In genomic region chr5:152466079-152466745, GRCh38 we compare ENCODE assay signal across 33 cellular contexts.
"Had no signal": no experiment of that assay in that cellular context is flagged by ENCODE, and none has a peak within 500 bp of the region (broad histone marks: within the 10 kb centered on the region; RNA-seq: fewer than 3 reads in every experiment).

No MANE protein-coding gene starts in this region.

- ATAC-seq: activated CD8-positive, alpha-beta T cell treated with anti-CD3 and anti-CD28 coated beads for 36 hours; activated T-cell treated with anti-CD3 and anti-CD28 coated beads, Interleukin-2, amount 50 U/mL, for 72 hours; activated T-helper 17 cell treated with anti-CD3 and anti-CD28 coated beads, Interleukin-2, amount 50 U/mL, for 72 hours had no signal

- H3K9me3 Mint-ChIP-seq: activated CD4-positive, alpha-beta T cell treated with anti-CD3 and anti-CD28 coated beads, Interleukin-2, amount 10 ng/mL, durations not matched to agents 24 days and 14 days; activated CD8-positive, alpha-beta T cell treated with anti-CD3 and anti-CD28 coated beads for 36 hours; activated naive CD8-positive, alpha-beta T cell treated with anti-CD3 and anti-CD28 coated beads for 36 hours; activated T-cell treated with anti-CD3 and anti-CD28 coated beads, Interleukin-2, amount 50 U/mL, for 72 hours; activated T-helper 17 cell treated with anti-CD3 and anti-CD28 coated beads, Interleukin-2, amount 50 U/mL, for 72 hours; T-helper 1 cell treated with Interleukin-12 subunit alpha and Interleukin-12 subunit beta and Interleukin-4 antibody, amounts not matched to agents 30 μg/mL and 1 μg/mL, for 36 hours; T-helper 2 cell treated with Interferon-gamma antibody and Interleukin-4, amounts not matched to agents 5 μg/mL and 100 μg/mL, for 36 hours had no signal

- H3K4me1 Mint-ChIP-seq: activated naive CD8-positive, alpha-beta T cell treated with anti-CD3 and anti-CD28 coated beads for 36 hours; activated T-helper 17 cell treated with anti-CD3 and anti-CD28 coated beads, Interleukin-2, amount 50 U/mL, for 72 hours had no signal

- H3K27ac ChIP-seq: ascending aorta, SJSA1 had no signal

- H3K27me3 Mint-ChIP-seq: activated naive CD8-positive, alpha-beta T cell treated with anti-CD3 and anti-CD28 coated beads for 36 hours had no signal

- H3K4me2 ChIP-seq: SK-N-SH had no signal

- H3K27me3 ChIP-seq: ascending aorta, SJSA1 had no signal

- H3K4me1 ChIP-seq: ascending aorta, SJSA1 had no signal

- H3K4me3 ChIP-seq: ascending aorta, MG63, SJSA1 had no signal

- H3K36me3 Mint-ChIP-seq: activated naive CD8-positive, alpha-beta T cell treated with anti-CD3 and anti-CD28 coated beads for 36 hours had no signal

- H3K9ac ChIP-seq: SK-N-SH had no signal

- H3K4me3 Mint-ChIP-seq: activated CD4-positive, alpha-beta T cell treated with anti-CD3 and anti-CD28 coated beads, Interleukin-2, amount 10 ng/mL, durations not matched to agents 24 days and 14 days; activated CD8-positive, alpha-beta T cell treated with anti-CD3 and anti-CD28 coated beads for 36 hours; activated naive CD8-positive, alpha-beta T cell treated with anti-CD3 and anti-CD28 coated beads for 36 hours; activated T-cell treated with anti-CD3 and anti-CD28 coated beads, Interleukin-2, amount 50 U/mL, for 72 hours; activated T-helper 17 cell treated with anti-CD3 and anti-CD28 coated beads, Interleukin-2, amount 50 U/mL, for 72 hours; T-helper 1 cell treated with Interleukin-12 subunit alpha and Interleukin-12 subunit beta and Interleukin-4 antibody, amounts not matched to agents 30 μg/mL and 1 μg/mL, for 36 hours; T-helper 2 cell treated with Interferon-gamma antibody and Interleukin-4, amounts not matched to agents 5 μg/mL and 100 μg/mL, for 36 hours had no signal

- H3K9me3 ChIP-seq: ascending aorta, MG63, SJSA1, SK-N-SH had no signal

- FAIRE-seq: TTC549 had no signal

- DNase-seq: activated CD4-positive, alpha-beta T cell treated with anti-CD3 and anti-CD28 coated beads, Interleukin-2, amount 10 ng/mL, durations not matched to agents 24 days and 14 days; activated CD4-positive, alpha-beta T cell treated with anti-CD3 and anti-CD28 coated beads, Interleukin-2, amount 50 U/mL, for 4 hours; activated CD8-positive, alpha-beta T cell treated with anti-CD3 and anti-CD28 coated beads for 36 hours; activated effector memory CD4-positive, alpha-beta T cell treated with anti-CD3 and anti-CD28 coated beads, Interleukin-2, amount 50 U/mL, for 16 hours; activated naive CD4-positive, alpha-beta T cell; activated naive CD4-positive, alpha-beta T cell treated with anti-CD3 and anti-CD28 coated beads, Interleukin-2, amount 50 U/mL, for 16 hours; activated naive CD8-positive, alpha-beta T cell treated with anti-CD3 and anti-CD28 coated beads for 36 hours; activated T-cell treated with anti-CD3 and anti-CD28 coated beads, Interleukin-2, amount 50 U/mL, for 1 hour; activated T-cell treated with anti-CD3 and anti-CD28 coated beads, Interleukin-2, amount 50 U/mL, for 72 hours; amniotic stem cell; caudate nucleus; Kasumi-1; KG1; MG63; MV-4-11; NCI-H1092; NCI-H1417; NCI-H146; NCI-H187; NCI-H2029 treated with DMSO at 0.1 percent for 48 hours; NCI-H2107; NCI-H2171; NCI-H510A; NCI-H526; NCI-H748 treated with DMSO at 0.1 percent for 48 hours; SHP77 treated with DMSO at 0.1 percent for 48 hours; SK-N-SH had no signal

- H3K27ac Mint-ChIP-seq: activated CD4-positive, alpha-beta T cell treated with anti-CD3 and anti-CD28 coated beads, Interleukin-2, amount 10 ng/mL, durations not matched to agents 24 days and 14 days; activated CD8-positive, alpha-beta T cell treated with anti-CD3 and anti-CD28 coated beads for 36 hours; activated naive CD8-positive, alpha-beta T cell treated with anti-CD3 and anti-CD28 coated beads for 36 hours; activated T-helper 17 cell treated with anti-CD3 and anti-CD28 coated beads, Interleukin-2, amount 50 U/mL, for 72 hours; T-helper 1 cell treated with Interleukin-12 subunit alpha and Interleukin-12 subunit beta and Interleukin-4 antibody, amounts not matched to agents 30 μg/mL and 1 μg/mL, for 36 hours; T-helper 2 cell treated with Interferon-gamma antibody and Interleukin-4, amounts not matched to agents 5 μg/mL and 100 μg/mL, for 36 hours had no signal

- H3K36me3 ChIP-seq: ascending aorta, MG63, SJSA1 had no signal
